26 cellular contexts compared by ENCODE assay signal in the genomic region with DNA sequence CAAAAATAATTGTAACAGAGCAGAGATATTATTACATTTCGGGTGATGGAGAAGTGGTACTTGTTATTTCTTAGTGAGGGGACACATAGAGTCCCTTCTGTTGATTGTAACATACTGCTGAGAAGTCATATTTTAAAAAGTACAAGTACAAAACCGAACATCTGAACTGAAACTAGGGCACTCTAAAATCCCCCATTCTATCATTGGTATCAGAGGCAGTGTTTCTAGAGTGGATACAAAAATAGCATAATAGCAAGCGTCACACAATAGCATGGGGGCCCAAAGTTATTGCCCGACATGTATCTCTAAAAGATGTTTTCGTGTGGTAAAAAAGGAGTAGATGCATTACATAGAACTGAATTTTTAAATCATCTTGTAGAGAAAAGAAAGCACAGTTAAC.
A peak's percentile ranks its signal among the peaks of the same experiment; 100 is the strongest.
DNase-seq lines count a peak whose midpoint lies in the region; ATAC-seq and TF ChIP-seq lines count a peak whose summit lies in the region.
"Had no signal": no experiment of that assay in that cellular context is flagged by ENCODE, and none has a peak within 500 bp of the region (broad histone marks: within the 10 kb centered on the region; RNA-seq: fewer than 3 reads in every experiment).

No MANE protein-coding gene starts in this region.

- peak overlapping the region; percentile 39; the same call in 1 of the 2 replicates for H3K9ac ChIP-seq in KMS-11
- H3K9ac ChIP-seq: GM23248 had no signal

- no peaks in the 10 kb centered on the region for H3K27me3 Mint-ChIP-seq in activated T-helper 1 cell treated with anti-CD3 and anti-CD28 coated beads, Interleukin-12 subunit alpha, Interleukin-12 subunit beta, Interleukin-2, Interleukin-4 antibody, amounts not matched to agents 30 ng/mL and 10 ng/mL and 1 ng/mL, durations not matched to agents 14 hours and 24 hours and 36 hours (ENCODE audit: insufficient read depth)
- H3K27me3 Mint-ChIP-seq: B cell had no signal

- H3K9me3 Mint-ChIP-seq in activated T-helper 1 cell treated with anti-CD3 and anti-CD28 coated beads, Interleukin-12 subunit alpha, Interleukin-12 subunit beta, Interleukin-2, Interleukin-4 antibody, amounts not matched to agents 30 ng/mL and 10 ng/mL and 1 ng/mL, durations not matched to agents 14 hours and 24 hours and 36 hours = peaks cover 10% of the 10 kb centered on the region

- H3K4me3 Mint-ChIP-seq in activated T-helper 1 cell treated with anti-CD3 and anti-CD28 coated beads, Interleukin-12 subunit alpha, Interleukin-12 subunit beta, Interleukin-2, Interleukin-4 antibody, amounts not matched to agents 30 ng/mL and 10 ng/mL and 1 ng/mL, durations not matched to agents 14 hours and 24 hours and 36 hours = no peak overlapping the region
- H3K4me3 Mint-ChIP-seq: B cell; H9; HFFc6; T-helper 1 cell treated with Interleukin-12 subunit alpha and Interleukin-12 subunit beta and Interleukin-4 antibody, amounts not matched to agents 30 μg/mL and 1 μg/mL, for 36 hours had no signal

- ATAC-seq in GM18870 (IDR thresholded peaks at IDR 0.05; ENCODE audit: unreplicated experiment) (peak; percentile 77), HG02798 (IDR thresholded peaks at IDR 0.05; ENCODE audit: poor library complexity, unreplicated experiment) (peak; percentile 77), SK-N-SH treated with all-trans-retinoic acid at 6 μM for 48 hours (no peak)
- ATAC-seq: A549 had no signal

- H4K20me1 ChIP-seq in KMS-11 (ENCODE audit: insufficient read depth) = no peaks in the 10 kb centered on the region

- no peaks in the 10 kb centered on the region for H3K4me1 Mint-ChIP-seq in activated T-helper 1 cell treated with anti-CD3 and anti-CD28 coated beads, Interleukin-12 subunit alpha, Interleukin-12 subunit beta, Interleukin-2, Interleukin-4 antibody, amounts not matched to agents 30 ng/mL and 10 ng/mL and 1 ng/mL, durations not matched to agents 14 hours and 24 hours and 36 hours (ENCODE audit: low read depth)
- H3K4me1 Mint-ChIP-seq: B cell had no signal

- peak overlapping the region; percentile 92 for H3K27ac ChIP-seq in KMS-11
- H3K27ac ChIP-seq: A549, GM23248, HL-60, Peyer's patch, SJSA1 had no signal

- H3K4me3 ChIP-seq in KMS-11 (IDR thresholded peaks at IDR 0.05; ENCODE audit: insufficient read depth, low read depth, low read length) = no peak overlapping the region
- H3K4me3 ChIP-seq: A549, GM23248, Peyer's patch, SJSA1 had no signal

- no peak overlapping the region for H3K27ac Mint-ChIP-seq in activated T-helper 1 cell treated with anti-CD3 and anti-CD28 coated beads, Interleukin-12 subunit alpha, Interleukin-12 subunit beta, Interleukin-2, Interleukin-4 antibody, amounts not matched to agents 30 ng/mL and 10 ng/mL and 1 ng/mL, durations not matched to agents 14 hours and 24 hours and 36 hours
- H3K27ac Mint-ChIP-seq: B cell; H9; HFFc6; T-helper 1 cell treated with Interleukin-12 subunit alpha and Interleukin-12 subunit beta and Interleukin-4 antibody, amounts not matched to agents 30 μg/mL and 1 μg/mL, for 36 hours had no signal

- no peaks in the 10 kb centered on the region for H3K36me3 Mint-ChIP-seq in activated T-helper 1 cell treated with anti-CD3 and anti-CD28 coated beads, Interleukin-12 subunit alpha, Interleukin-12 subunit beta, Interleukin-2, Interleukin-4 antibody, amounts not matched to agents 30 ng/mL and 10 ng/mL and 1 ng/mL, durations not matched to agents 14 hours and 24 hours and 36 hours (ENCODE audit: low read depth)

- intact Hi-C loops in activated T-helper 1 cell treated with anti-CD3 and anti-CD28 coated beads, Interleukin-12 subunit alpha, Interleukin-12 subunit beta, Interleukin-2, Interleukin-4 antibody, amounts not matched to agents 30 ng/mL and 10 ng/mL and 1 ng/mL, durations not matched to agents 14 hours and 24 hours and 36 hours (cut with micrococcal nuclease) = no loop called here

- peak overlapping the region; percentile 66 for H3K4me2 ChIP-seq in KMS-11
- H3K4me2 ChIP-seq: A549 had no signal

- no peak for TF ChIP-seq CTCF in KMS-11 (conservative IDR thresholded peaks at IDR 0.05; ENCODE audit: low read depth, low read length)

- no peaks in the 10 kb centered on the region for H3K79me2 ChIP-seq in KMS-11 (ENCODE audit: insufficient read depth, low read depth)

- H2AFZ ChIP-seq in KMS-11 (ENCODE audit: low read depth) = peak overlapping the region; percentile 59
- H2AFZ ChIP-seq: GM23248 had no signal

- DNase-seq in stimulated activated CD8-positive, alpha-beta memory T cell treated with anti-CD3 and anti-CD28 coated beads, Interleukin-4, amount 100 ng/mL, for 48 hours = no peak
- DNase-seq in activated T-helper 1 cell treated with anti-CD3 and anti-CD28 coated beads, Interleukin-12 subunit alpha, Interleukin-12 subunit beta, Interleukin-2, Interleukin-4 antibody, amounts not matched to agents 30 ng/mL and 10 ng/mL and 1 ng/mL, durations not matched to agents 14 hours and 24 hours and 36 hours (ENCODE audit: low spot score) = no peak
- no peak for DNase-seq in C1 segment of cervical spinal cord (lab: John Stamatoyannopoulos, UW)
- DNase-seq: DMS53, GDM1, GM23248, H9, HFFc6, KG1, NCI-H1105 treated with DMSO at 0.1 percent for 48 hours, NCI-H2029 treated with DMSO at 0.1 percent for 48 hours, NCI-H2171, NCI-H345, NCI-H524, NCI-H774, Peyer's patch, T1000 had no signal

- no peaks in the 10 kb centered on the region for H3K36me3 ChIP-seq in KMS-11 (ENCODE audit: insufficient read depth)
- H3K36me3 ChIP-seq: Peyer's patch, SJSA1 had no signal

- H3K27me3 ChIP-seq in KMS-11 (ENCODE audit: insufficient read depth, low read depth) = no peaks in the 10 kb centered on the region
- H3K27me3 ChIP-seq: Peyer's patch had no signal

- peaks cover 45% of the 10 kb centered on the region for H3K4me1 ChIP-seq in KMS-11 (ENCODE audit: low read depth, poor library complexity, severe bottlenecking)
- H3K4me1 ChIP-seq: A549, Peyer's patch, SJSA1 had no signal

TF ChIP-seq in SK-N-SH treated with all-trans-retinoic acid at 6 μM for 48 hours, 23 proteins besides CTCF, POLR2A, EP300 and RAD21:
- TF ChIP-seq CSDC2 (CRISPR knock-in tag; IDR thresholded peaks at IDR 0.05) (no peak), ISL1 (CRISPR knock-in tag; IDR thresholded peaks at IDR 0.05) (no peak), RARB (CRISPR knock-in tag; IDR thresholded peaks at IDR 0.05) (no peak), SNAI2 (CRISPR knock-in tag; IDR thresholded peaks at IDR 0.05) (no peak), BACH2 (CRISPR knock-in tag; IDR thresholded peaks at IDR 0.05; ENCODE audit: borderline replicate concordance) (no peak), ZFP30 (CRISPR knock-in tag; IDR thresholded peaks at IDR 0.05) (no peak), TOX (CRISPR knock-in tag; IDR thresholded peaks at IDR 0.05; ENCODE audit: borderline replicate concordance) (no peak), ZC3H10 (CRISPR knock-in tag; IDR thresholded peaks at IDR 0.05) (no peak)
- TF ChIP-seq, protein P1, sequence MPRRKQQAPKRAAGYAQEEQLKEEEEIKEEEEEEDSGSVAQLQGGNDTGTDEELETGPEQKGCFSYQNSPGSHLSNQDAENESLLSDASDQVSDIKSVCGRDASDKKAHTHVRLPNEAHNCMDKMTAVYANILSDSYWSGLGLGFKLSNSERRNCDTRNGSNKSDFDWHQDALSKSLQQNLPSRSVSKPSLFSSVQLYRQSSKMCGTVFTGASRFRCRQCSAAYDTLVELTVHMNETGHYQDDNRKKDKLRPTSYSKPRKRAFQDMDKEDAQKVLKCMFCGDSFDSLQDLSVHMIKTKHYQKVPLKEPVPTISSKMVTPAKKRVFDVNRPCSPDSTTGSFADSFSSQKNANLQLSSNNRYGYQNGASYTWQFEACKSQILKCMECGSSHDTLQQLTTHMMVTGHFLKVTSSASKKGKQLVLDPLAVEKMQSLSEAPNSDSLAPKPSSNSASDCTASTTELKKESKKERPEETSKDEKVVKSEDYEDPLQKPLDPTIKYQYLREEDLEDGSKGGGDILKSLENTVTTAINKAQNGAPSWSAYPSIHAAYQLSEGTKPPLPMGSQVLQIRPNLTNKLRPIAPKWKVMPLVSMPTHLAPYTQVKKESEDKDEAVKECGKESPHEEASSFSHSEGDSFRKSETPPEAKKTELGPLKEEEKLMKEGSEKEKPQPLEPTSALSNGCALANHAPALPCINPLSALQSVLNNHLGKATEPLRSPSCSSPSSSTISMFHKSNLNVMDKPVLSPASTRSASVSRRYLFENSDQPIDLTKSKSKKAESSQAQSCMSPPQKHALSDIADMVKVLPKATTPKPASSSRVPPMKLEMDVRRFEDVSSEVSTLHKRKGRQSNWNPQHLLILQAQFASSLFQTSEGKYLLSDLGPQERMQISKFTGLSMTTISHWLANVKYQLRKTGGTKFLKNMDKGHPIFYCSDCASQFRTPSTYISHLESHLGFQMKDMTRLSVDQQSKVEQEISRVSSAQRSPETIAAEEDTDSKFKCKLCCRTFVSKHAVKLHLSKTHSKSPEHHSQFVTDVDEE (CRISPR knock-in tag; IDR thresholded peaks at IDR 0.05) = no peak
